In genomic region chr14:24249230-24250021, GRCh38 we compare ENCODE assay signal across 21 cellular contexts. TPM values are rescaled to one million over a fixed set of nuclear protein-coding genes. Genes with fewer than 3 reads are reported as not detected.
DNase-seq lines count a peak whose midpoint lies in the region; ATAC-seq lines count a peak whose summit lies in the region.
"Had no signal": no experiment of that assay in that cellular context is flagged by ENCODE, and none has a peak within 500 bp of the region (broad histone marks: within the 10 kb centered on the region; RNA-seq: fewer than 3 reads in every experiment).

No MANE protein-coding gene starts in this region.

- no peak for ATAC-seq in activated naive CD8-positive, alpha-beta T cell treated with anti-CD3 and anti-CD28 coated beads, Interleukin-2, amount 50 U/mL, for 24 hours
- no peak for ATAC-seq in activated naive CD8-positive, alpha-beta T cell treated with anti-CD3 and anti-CD28 coated beads, Interleukin-2, amount 10 ng/mL, durations not matched to agents 7 days and 5 days (ENCODE audit: low read depth)
- no peak for ATAC-seq in stimulated activated effector memory CD8-positive, alpha-beta T cell treated with anti-CD3 and anti-CD28 coated beads, Interleukin-12 subunit alpha, Interleukin-12 subunit beta, amount 100 ng/mL, for 72 hours
- ATAC-seq: GM23338 had no signal

- peak overlapping the region; percentile 14 for H3K27ac Mint-ChIP-seq in activated naive CD8-positive, alpha-beta T cell treated with anti-CD3 and anti-CD28 coated beads for 36 hours
- H3K27ac Mint-ChIP-seq in activated naive CD8-positive, alpha-beta T cell treated with anti-CD3 and anti-CD28 coated beads, Interleukin-2, amount 50 U/mL, for 24 hours: no peak overlapping the region
- peak overlapping the region; percentile 88 for H3K27ac Mint-ChIP-seq in activated naive CD8-positive, alpha-beta T cell treated with anti-CD3 and anti-CD28 coated beads, Interleukin-2, amount 10 ng/mL, durations not matched to agents 7 days and 5 days
- peak overlapping the region; percentile 65 for H3K27ac Mint-ChIP-seq in stimulated activated effector memory CD8-positive, alpha-beta T cell treated with anti-CD3 and anti-CD28 coated beads, Interleukin-12 subunit alpha, Interleukin-12 subunit beta, amount 100 ng/mL, for 72 hours
- H3K27ac Mint-ChIP-seq: GM23338, nephron had no signal

- peak; percentile 20 for DNase-seq in activated CD4-positive, CD25-positive, alpha-beta regulatory T cell treated with anti-CD3 and anti-CD28 coated beads, Interleukin-2, amount 50 U/mL, for 72 hours
- no peak for DNase-seq in activated CD4-positive, CD25-positive, alpha-beta regulatory T cell (lab: John Stamatoyannopoulos, UW)
- no peak for DNase-seq in activated naive CD8-positive, alpha-beta T cell treated with anti-CD3 and anti-CD28 coated beads for 36 hours
- DNase-seq in activated naive CD8-positive, alpha-beta T cell treated with anti-CD3 and anti-CD28 coated beads, Interleukin-2, amount 50 U/mL, for 24 hours: no peak
- peak; percentile 21 for DNase-seq in activated naive CD8-positive, alpha-beta T cell treated with anti-CD3 and anti-CD28 coated beads, Interleukin-2, amount 10 ng/mL, durations not matched to agents 7 days and 5 days
- no peak for DNase-seq in stimulated activated effector memory CD8-positive, alpha-beta T cell treated with anti-CD3 and anti-CD28 coated beads, Interleukin-12 subunit alpha, Interleukin-12 subunit beta, amount 100 ng/mL, for 72 hours (ENCODE audit: low spot score in 2 of 2)
- DNase-seq in NOMO-1 treated with dmso at 0.1 percent for 144 hours (lab: John Stamatoyannopoulos, UW; ENCODE audit: unreplicated experiment): no peak
- DNase-seq in SHP77 (lab: John Stamatoyannopoulos, UW): no peak
- DNase-seq: activated CD4-positive, alpha-beta T cell treated with anti-CD3 and anti-CD28 coated beads for 4 hours; activated naive CD4-positive, alpha-beta T cell; anterior cingulate cortex; CD4-positive, CD25-positive, alpha-beta regulatory T cell; DMS 273 treated with DMSO at 0.1 percent for 48 hours; effector CD4-positive, alpha-beta T cell; EL; NCI-H1417; NCI-H2029 treated with DMSO at 0.1 percent for 48 hours; NCI-H526 treated with DMSO at 0.1 percent for 48 hours; stimulated activated CD4-positive, alpha-beta T cell treated with anti-CD3 and anti-CD28 coated beads, Interleukin-4, amount 100 ng/mL, for 1 hour had no signal

- H3K9me3 Mint-ChIP-seq in activated naive CD8-positive, alpha-beta T cell treated with anti-CD3 and anti-CD28 coated beads for 36 hours: no peaks in the 10 kb centered on the region
- no peaks in the 10 kb centered on the region for H3K9me3 Mint-ChIP-seq in activated naive CD8-positive, alpha-beta T cell treated with anti-CD3 and anti-CD28 coated beads, Interleukin-2, amount 50 U/mL, for 24 hours
- no peaks in the 10 kb centered on the region for H3K9me3 Mint-ChIP-seq in activated naive CD8-positive, alpha-beta T cell treated with anti-CD3 and anti-CD28 coated beads, Interleukin-2, amount 10 ng/mL, durations not matched to agents 7 days and 5 days
- H3K9me3 Mint-ChIP-seq in stimulated activated effector memory CD8-positive, alpha-beta T cell treated with anti-CD3 and anti-CD28 coated beads, Interleukin-12 subunit alpha, Interleukin-12 subunit beta, amount 100 ng/mL, for 72 hours: no peaks in the 10 kb centered on the region
- H3K9me3 Mint-ChIP-seq: CD4-positive, CD25-positive, alpha-beta regulatory T cell; GM23338; nephron had no signal

- no peaks in the 10 kb centered on the region for H3K27me3 Mint-ChIP-seq in activated naive CD8-positive, alpha-beta T cell treated with anti-CD3 and anti-CD28 coated beads for 36 hours
- no peaks in the 10 kb centered on the region for H3K27me3 Mint-ChIP-seq in activated naive CD8-positive, alpha-beta T cell treated with anti-CD3 and anti-CD28 coated beads, Interleukin-2, amount 50 U/mL, for 24 hours
- no peaks in the 10 kb centered on the region for H3K27me3 Mint-ChIP-seq in activated naive CD8-positive, alpha-beta T cell treated with anti-CD3 and anti-CD28 coated beads, Interleukin-2, amount 10 ng/mL, durations not matched to agents 7 days and 5 days
- H3K27me3 Mint-ChIP-seq: CD4-positive, CD25-positive, alpha-beta regulatory T cell had no signal

- no peak overlapping the region for H3K4me3 Mint-ChIP-seq in activated naive CD8-positive, alpha-beta T cell treated with anti-CD3 and anti-CD28 coated beads for 36 hours
- no peak overlapping the region for H3K4me3 Mint-ChIP-seq in activated naive CD8-positive, alpha-beta T cell treated with anti-CD3 and anti-CD28 coated beads, Interleukin-2, amount 50 U/mL, for 24 hours
- peak overlapping the region; percentile 75 for H3K4me3 Mint-ChIP-seq in activated naive CD8-positive, alpha-beta T cell treated with anti-CD3 and anti-CD28 coated beads, Interleukin-2, amount 10 ng/mL, durations not matched to agents 7 days and 5 days
- no peak overlapping the region for H3K4me3 Mint-ChIP-seq in stimulated activated effector memory CD8-positive, alpha-beta T cell treated with anti-CD3 and anti-CD28 coated beads, Interleukin-12 subunit alpha, Interleukin-12 subunit beta, amount 100 ng/mL, for 72 hours
- H3K4me3 Mint-ChIP-seq: GM23338, nephron had no signal

- H3K4me1 Mint-ChIP-seq in activated naive CD8-positive, alpha-beta T cell treated with anti-CD3 and anti-CD28 coated beads for 36 hours: peaks cover 28% of the 10 kb centered on the region
- peaks cover 40% of the 10 kb centered on the region for H3K4me1 Mint-ChIP-seq in activated naive CD8-positive, alpha-beta T cell treated with anti-CD3 and anti-CD28 coated beads, Interleukin-2, amount 50 U/mL, for 24 hours
- peaks cover 43% of the 10 kb centered on the region for H3K4me1 Mint-ChIP-seq in activated naive CD8-positive, alpha-beta T cell treated with anti-CD3 and anti-CD28 coated beads, Interleukin-2, amount 10 ng/mL, durations not matched to agents 7 days and 5 days
- peaks cover 34% of the 10 kb centered on the region for H3K4me1 Mint-ChIP-seq in stimulated activated effector memory CD8-positive, alpha-beta T cell treated with anti-CD3 and anti-CD28 coated beads, Interleukin-12 subunit alpha, Interleukin-12 subunit beta, amount 100 ng/mL, for 72 hours

- POLR2A ChIA-PET in activated naive CD8-positive, alpha-beta T cell treated with anti-CD3 and anti-CD28 coated beads, Interleukin-2, amount 10 ng/mL, durations not matched to agents 7 days and 5 days (lab: Charles Lee): interaction anchor here (0.9 to 1.8 kb wide), 4 partner anchors 21 to 181 kb away, joined by 3 to 9 read pairs (median 4); partner anchors contain the start of genes CBLN3, CHMP4A and KHNYN

- H3K36me3 Mint-ChIP-seq in activated naive CD8-positive, alpha-beta T cell treated with anti-CD3 and anti-CD28 coated beads for 36 hours: peaks cover 2% of the 10 kb centered on the region
- H3K36me3 Mint-ChIP-seq in activated naive CD8-positive, alpha-beta T cell treated with anti-CD3 and anti-CD28 coated beads, Interleukin-2, amount 50 U/mL, for 24 hours (ENCODE audit: low read depth): no peaks in the 10 kb centered on the region
- peaks cover 14% of the 10 kb centered on the region for H3K36me3 Mint-ChIP-seq in activated naive CD8-positive, alpha-beta T cell treated with anti-CD3 and anti-CD28 coated beads, Interleukin-2, amount 10 ng/mL, durations not matched to agents 7 days and 5 days
- no peaks in the 10 kb centered on the region for H3K36me3 Mint-ChIP-seq in stimulated activated effector memory CD8-positive, alpha-beta T cell treated with anti-CD3 and anti-CD28 coated beads, Interleukin-12 subunit alpha, Interleukin-12 subunit beta, amount 100 ng/mL, for 72 hours

RNA-seq across cellular contexts. Expression of gene TINF2, which starts 7.0 kb away (rescaled TPM):
- total RNA-seq in activated naive CD8-positive, alpha-beta T cell treated with anti-CD3 and anti-CD28 coated beads for 36 hours: 10 to 100 TPM; 68.2 to 71.1 TPM
- 100 to 1,000 TPM; 122 to 124 TPM for total RNA-seq in activated naive CD8-positive, alpha-beta T cell treated with anti-CD3 and anti-CD28 coated beads, Interleukin-2, amount 10 ng/mL, durations not matched to agents 7 days and 5 days

RNA-seq across cellular contexts. Expression of gene TGM1, which starts 13.6 kb away (rescaled TPM):
- total RNA-seq in activated naive CD8-positive, alpha-beta T cell treated with anti-CD3 and anti-CD28 coated beads for 36 hours: 1 to 10 TPM; 2.6 to 3.3 TPM
- total RNA-seq in activated naive CD8-positive, alpha-beta T cell treated with anti-CD3 and anti-CD28 coated beads, Interleukin-2, amount 10 ng/mL, durations not matched to agents 7 days and 5 days: 1 to 10 TPM; 5.7 to 5.8 TPM

RNA-seq across cellular contexts. Expression of gene GMPR2, which starts 16.7 kb away (rescaled TPM):
- 10 to 100 TPM; 44.5 to 48.4 TPM for total RNA-seq in activated naive CD8-positive, alpha-beta T cell treated with anti-CD3 and anti-CD28 coated beads for 36 hours
- total RNA-seq in activated naive CD8-positive, alpha-beta T cell treated with anti-CD3 and anti-CD28 coated beads, Interleukin-2, amount 10 ng/mL, durations not matched to agents 7 days and 5 days: 10 to 100 TPM; 76.6 to 82.2 TPM

RNA-seq across cellular contexts. Expression of gene NEDD8, which starts 17.3 kb away (rescaled TPM):
- total RNA-seq in activated naive CD8-positive, alpha-beta T cell treated with anti-CD3 and anti-CD28 coated beads for 36 hours: 100 to 1,000 TPM; 194 to 201 TPM
- total RNA-seq in activated naive CD8-positive, alpha-beta T cell treated with anti-CD3 and anti-CD28 coated beads, Interleukin-2, amount 10 ng/mL, durations not matched to agents 7 days and 5 days: 100 to 1,000 TPM; 179 to 196 TPM

RNA-seq across cellular contexts. Expression of gene RABGGTA, which starts 22.0 kb away (rescaled TPM):
- total RNA-seq in activated naive CD8-positive, alpha-beta T cell treated with anti-CD3 and anti-CD28 coated beads for 36 hours: 10 to 100 TPM; 34.5 to 36.1 TPM
- total RNA-seq in activated naive CD8-positive, alpha-beta T cell treated with anti-CD3 and anti-CD28 coated beads, Interleukin-2, amount 10 ng/mL, durations not matched to agents 7 days and 5 days: 10 to 100 TPM; 42.1 to 48.8 TPM

Comparison
In these comparisons a context has a peak if more than half of its experiments do, and no peak if none do; other contexts are left out.
1. DNase-seq: peak in activated CD4-positive, CD25-positive, alpha-beta regulatory T cell treated with anti-CD3 and anti-CD28 coated beads, Interleukin-2, amount 50 U/mL, for 72 hours (single experiment) and activated naive CD8-positive, alpha-beta T cell treated with anti-CD3 and anti-CD28 coated beads, Interleukin-2, amount 10 ng/mL, durations not matched to agents 7 days and 5 days (single experiment); none in activated CD4-positive, CD25-positive, alpha-beta regulatory T cell (0 of 4), activated naive CD8-positive, alpha-beta T cell treated with anti-CD3 and anti-CD28 coated beads for 36 hours (single experiment), activated naive CD8-positive, alpha-beta T cell treated with anti-CD3 and anti-CD28 coated beads, Interleukin-2, amount 50 U/mL, for 24 hours (single experiment), stimulated activated effector memory CD8-positive, alpha-beta T cell treated with anti-CD3 and anti-CD28 coated beads, Interleukin-12 subunit alpha, Interleukin-12 subunit beta, amount 100 ng/mL, for 72 hours (0 of 2), NOMO-1 treated with dmso at 0.1 percent for 144 hours (single experiment) and SHP77 (0 of 2).